ENCODE assay signal across 1 cellular context in the genomic region with DNA sequence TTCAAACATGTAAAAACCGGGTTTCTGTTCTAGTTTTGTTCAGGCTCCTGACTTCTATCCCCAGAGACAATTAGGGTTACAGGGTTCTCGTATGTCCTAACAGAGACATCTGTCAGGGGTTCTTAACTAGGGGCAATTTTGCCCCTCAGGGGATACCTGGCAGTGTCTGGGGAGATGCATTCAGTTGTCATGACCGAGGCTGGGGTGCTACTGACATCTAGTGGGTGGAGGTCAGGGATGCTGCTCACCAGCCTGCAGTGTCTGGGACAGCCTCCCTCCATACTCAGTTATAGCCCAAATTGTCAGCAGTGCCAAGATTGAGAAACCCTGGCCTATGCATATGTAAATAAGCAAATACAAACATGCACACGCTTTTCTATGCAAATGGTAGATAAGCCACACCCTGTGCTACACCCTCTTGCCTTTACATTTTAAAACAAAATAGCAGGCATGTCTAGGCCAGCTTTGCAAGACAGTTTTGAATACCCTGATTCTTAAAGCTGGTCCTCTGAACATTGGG.
TF ChIP-seq lines count a peak whose summit lies in the region.

No MANE protein-coding gene starts in this region.

TF ChIP-seq in HepG2, 621 proteins besides CTCF, POLR2A, EP300 and RAD21 (continued from another document and continues in another):
- TF ChIP-seq, protein P1, sequence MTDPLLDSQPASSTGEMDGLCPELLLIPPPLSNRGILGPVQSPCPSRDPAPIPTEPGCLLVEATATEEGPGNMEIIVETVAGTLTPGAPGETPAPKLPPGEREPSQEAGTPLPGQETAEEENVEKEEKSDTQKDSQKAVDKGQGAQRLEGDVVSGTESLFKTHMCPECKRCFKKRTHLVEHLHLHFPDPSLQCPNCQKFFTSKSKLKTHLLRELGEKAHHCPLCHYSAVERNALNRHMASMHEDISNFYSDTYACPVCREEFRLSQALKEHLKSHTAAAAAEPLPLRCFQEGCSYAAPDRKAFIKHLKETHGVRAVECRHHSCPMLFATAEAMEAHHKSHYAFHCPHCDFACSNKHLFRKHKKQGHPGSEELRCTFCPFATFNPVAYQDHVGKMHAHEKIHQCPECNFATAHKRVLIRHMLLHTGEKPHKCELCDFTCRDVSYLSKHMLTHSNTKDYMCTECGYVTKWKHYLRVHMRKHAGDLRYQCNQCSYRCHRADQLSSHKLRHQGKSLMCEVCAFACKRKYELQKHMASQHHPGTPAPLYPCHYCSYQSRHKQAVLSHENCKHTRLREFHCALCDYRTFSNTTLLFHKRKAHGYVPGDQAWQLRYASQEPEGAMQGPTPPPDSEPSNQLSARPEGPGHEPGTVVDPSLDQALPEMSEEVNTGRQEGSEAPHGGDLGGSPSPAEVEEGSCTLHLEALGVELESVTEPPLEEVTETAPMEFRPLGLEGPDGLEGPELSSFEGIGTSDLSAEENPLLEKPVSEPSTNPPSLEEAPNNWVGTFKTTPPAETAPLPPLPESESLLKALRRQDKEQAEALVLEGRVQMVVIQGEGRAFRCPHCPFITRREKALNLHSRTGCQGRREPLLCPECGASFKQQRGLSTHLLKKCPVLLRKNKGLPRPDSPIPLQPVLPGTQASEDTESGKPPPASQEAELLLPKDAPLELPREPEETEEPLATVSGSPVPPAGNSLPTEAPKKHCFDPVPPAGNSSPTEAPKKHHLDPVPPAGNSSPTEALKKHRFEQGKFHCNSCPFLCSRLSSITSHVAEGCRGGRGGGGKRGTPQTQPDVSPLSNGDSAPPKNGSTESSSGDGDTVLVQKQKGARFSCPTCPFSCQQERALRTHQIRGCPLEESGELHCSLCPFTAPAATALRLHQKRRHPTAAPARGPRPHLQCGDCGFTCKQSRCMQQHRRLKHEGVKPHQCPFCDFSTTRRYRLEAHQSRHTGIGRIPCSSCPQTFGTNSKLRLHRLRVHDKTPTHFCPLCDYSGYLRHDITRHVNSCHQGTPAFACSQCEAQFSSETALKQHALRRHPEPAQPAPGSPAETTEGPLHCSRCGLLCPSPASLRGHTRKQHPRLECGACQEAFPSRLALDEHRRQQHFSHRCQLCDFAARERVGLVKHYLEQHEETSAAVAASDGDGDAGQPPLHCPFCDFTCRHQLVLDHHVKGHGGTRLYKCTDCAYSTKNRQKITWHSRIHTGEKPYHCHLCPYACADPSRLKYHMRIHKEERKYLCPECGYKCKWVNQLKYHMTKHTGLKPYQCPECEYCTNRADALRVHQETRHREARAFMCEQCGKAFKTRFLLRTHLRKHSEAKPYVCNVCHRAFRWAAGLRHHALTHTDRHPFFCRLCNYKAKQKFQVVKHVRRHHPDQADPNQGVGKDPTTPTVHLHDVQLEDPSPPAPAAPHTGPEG (CRISPR knock-in tag; IDR thresholded peaks at IDR 0.05): no peak
- TF ChIP-seq, protein P2, sequence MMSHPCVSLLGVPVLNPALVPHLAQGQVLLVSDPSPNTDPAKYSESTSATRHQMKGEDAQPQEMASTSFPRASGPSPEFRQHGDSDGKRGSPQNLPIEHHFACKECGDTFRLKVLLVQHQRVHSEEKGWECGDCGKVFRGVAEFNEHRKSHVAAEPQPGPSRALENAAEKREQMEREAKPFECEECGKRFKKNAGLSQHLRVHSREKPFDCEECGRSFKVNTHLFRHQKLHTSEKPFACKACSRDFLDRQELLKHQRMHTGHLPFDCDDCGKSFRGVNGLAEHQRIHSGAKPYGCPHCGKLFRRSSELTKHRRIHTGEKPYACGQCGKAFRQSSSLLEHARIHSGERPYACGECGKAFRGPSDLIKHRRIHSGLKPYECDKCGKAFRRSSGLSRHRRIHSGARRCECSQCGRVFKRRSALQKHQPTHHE (CRISPR knock-in tag; IDR thresholded peaks at IDR 0.05; ENCODE audit: borderline replicate concordance): no peak
- TF ChIP-seq NCOA1 (CRISPR knock-in tag; IDR thresholded peaks at IDR 0.05) (no peak), ZNF737 (CRISPR knock-in tag; IDR thresholded peaks at IDR 0.05; ENCODE audit: borderline replicate concordance) (no peak), ZNF317 (CRISPR knock-in tag; IDR thresholded peaks at IDR 0.05) (no peak), ZBTB20 (CRISPR knock-in tag; IDR thresholded peaks at IDR 0.05; ENCODE audit: borderline replicate concordance, low read depth) (no peak), KDM2A (CRISPR knock-in tag; IDR thresholded peaks at IDR 0.05; ENCODE audit: borderline replicate concordance, low read depth) (no peak), GZF1 (CRISPR knock-in tag; IDR thresholded peaks at IDR 0.05) (no peak), ERF (CRISPR knock-in tag; IDR thresholded peaks at IDR 0.05) (0 out of 2 replicates have a peak, but pooled peaks have one; percentile 11), MAFG (CRISPR knock-in tag; IDR thresholded peaks at IDR 0.05) (no peak), SRSF4 (IDR thresholded peaks at IDR 0.05; ENCODE audit: low read depth, low read length, poor library complexity, severe bottlenecking) (no peak), ETV5 (CRISPR knock-in tag; IDR thresholded peaks at IDR 0.05; ENCODE audit: borderline replicate concordance) (no peak), ZNF343 (CRISPR knock-in tag; IDR thresholded peaks at IDR 0.05) (no peak), ZMYM3 (CRISPR knock-in tag; IDR thresholded peaks at IDR 0.05) (no peak), THAP11 (CRISPR knock-in tag; IDR thresholded peaks at IDR 0.05) (0 out of 2 replicates have a peak, but pooled peaks have one; percentile 37), STAG1 (CRISPR knock-in tag; IDR thresholded peaks at IDR 0.05) (peak; percentile 59), NAIF1 (CRISPR knock-in tag; IDR thresholded peaks at IDR 0.05; ENCODE audit: borderline replicate concordance) (no peak), ZNF501 (CRISPR knock-in tag; IDR thresholded peaks at IDR 0.05) (no peak), HOXA5 (CRISPR knock-in tag; IDR thresholded peaks at IDR 0.05) (no peak), ZNF382 (CRISPR knock-in tag; IDR thresholded peaks at IDR 0.05; ENCODE audit: borderline replicate concordance) (no peak), JUN (CRISPR knock-in tag; IDR thresholded peaks at IDR 0.05) (no peak), ZBTB7B (CRISPR knock-in tag; IDR thresholded peaks at IDR 0.05) (0 out of 2 replicates have a peak, but pooled peaks have one; percentile 23), GATA4 (IDR thresholded peaks at IDR 0.05; ENCODE audit: borderline replicate concordance, low read depth) (no peak), FOSL2 (CRISPR knock-in tag; IDR thresholded peaks at IDR 0.05) (no peak), ZNF570 (CRISPR knock-in tag; IDR thresholded peaks at IDR 0.05; ENCODE audit: borderline replicate concordance) (no peak), SOX13 (IDR thresholded peaks at IDR 0.05) (no peak), SOX13 (CRISPR knock-in tag; conservative IDR thresholded peaks at IDR 0.05 in 1 of 2, IDR thresholded peaks at IDR 0.05 in 1 of 2) (no peak), ATF7-NPFF (CRISPR knock-in tag; IDR thresholded peaks at IDR 0.05; ENCODE audit: low read depth) (no peak)
- TF ChIP-seq, protein P3, sequence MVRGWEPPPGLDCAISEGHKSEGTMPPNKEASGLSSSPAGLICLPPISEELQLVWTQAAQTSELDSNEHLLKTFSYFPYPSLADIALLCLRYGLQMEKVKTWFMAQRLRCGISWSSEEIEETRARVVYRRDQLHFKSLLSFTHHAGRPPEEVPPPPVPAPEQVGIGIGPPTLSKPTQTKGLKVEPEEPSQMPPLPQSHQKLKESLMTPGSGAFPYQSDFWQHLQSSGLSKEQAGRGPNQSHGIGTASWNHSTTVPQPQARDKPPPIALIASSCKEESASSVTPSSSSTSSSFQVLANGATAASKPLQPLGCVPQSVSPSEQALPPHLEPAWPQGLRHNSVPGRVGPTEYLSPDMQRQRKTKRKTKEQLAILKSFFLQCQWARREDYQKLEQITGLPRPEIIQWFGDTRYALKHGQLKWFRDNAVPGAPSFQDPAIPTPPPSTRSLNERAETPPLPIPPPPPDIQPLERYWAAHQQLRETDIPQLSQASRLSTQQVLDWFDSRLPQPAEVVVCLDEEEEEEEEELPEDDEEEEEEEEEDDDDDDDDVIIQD (CRISPR knock-in tag; IDR thresholded peaks at IDR 0.05; ENCODE audit: low read depth): 0 out of 2 replicates have a peak, but pooled peaks have one; percentile 69
- TF ChIP-seq, protein P4, sequence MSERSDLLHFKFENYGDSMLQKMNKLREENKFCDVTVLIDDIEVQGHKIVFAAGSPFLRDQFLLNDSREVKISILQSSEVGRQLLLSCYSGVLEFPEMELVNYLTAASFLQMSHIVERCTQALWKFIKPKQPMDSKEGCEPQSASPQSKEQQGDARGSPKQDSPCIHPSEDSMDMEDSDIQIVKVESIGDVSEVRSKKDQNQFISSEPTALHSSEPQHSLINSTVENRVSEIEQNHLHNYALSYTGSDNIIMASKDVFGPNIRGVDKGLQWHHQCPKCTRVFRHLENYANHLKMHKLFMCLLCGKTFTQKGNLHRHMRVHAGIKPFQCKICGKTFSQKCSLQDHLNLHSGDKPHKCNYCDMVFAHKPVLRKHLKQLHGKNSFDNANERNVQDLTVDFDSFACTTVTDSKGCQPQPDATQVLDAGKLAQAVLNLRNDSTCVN (CRISPR knock-in tag; IDR thresholded peaks at IDR 0.05; ENCODE audit: borderline replicate concordance): no peak
- TF ChIP-seq, protein P5, sequence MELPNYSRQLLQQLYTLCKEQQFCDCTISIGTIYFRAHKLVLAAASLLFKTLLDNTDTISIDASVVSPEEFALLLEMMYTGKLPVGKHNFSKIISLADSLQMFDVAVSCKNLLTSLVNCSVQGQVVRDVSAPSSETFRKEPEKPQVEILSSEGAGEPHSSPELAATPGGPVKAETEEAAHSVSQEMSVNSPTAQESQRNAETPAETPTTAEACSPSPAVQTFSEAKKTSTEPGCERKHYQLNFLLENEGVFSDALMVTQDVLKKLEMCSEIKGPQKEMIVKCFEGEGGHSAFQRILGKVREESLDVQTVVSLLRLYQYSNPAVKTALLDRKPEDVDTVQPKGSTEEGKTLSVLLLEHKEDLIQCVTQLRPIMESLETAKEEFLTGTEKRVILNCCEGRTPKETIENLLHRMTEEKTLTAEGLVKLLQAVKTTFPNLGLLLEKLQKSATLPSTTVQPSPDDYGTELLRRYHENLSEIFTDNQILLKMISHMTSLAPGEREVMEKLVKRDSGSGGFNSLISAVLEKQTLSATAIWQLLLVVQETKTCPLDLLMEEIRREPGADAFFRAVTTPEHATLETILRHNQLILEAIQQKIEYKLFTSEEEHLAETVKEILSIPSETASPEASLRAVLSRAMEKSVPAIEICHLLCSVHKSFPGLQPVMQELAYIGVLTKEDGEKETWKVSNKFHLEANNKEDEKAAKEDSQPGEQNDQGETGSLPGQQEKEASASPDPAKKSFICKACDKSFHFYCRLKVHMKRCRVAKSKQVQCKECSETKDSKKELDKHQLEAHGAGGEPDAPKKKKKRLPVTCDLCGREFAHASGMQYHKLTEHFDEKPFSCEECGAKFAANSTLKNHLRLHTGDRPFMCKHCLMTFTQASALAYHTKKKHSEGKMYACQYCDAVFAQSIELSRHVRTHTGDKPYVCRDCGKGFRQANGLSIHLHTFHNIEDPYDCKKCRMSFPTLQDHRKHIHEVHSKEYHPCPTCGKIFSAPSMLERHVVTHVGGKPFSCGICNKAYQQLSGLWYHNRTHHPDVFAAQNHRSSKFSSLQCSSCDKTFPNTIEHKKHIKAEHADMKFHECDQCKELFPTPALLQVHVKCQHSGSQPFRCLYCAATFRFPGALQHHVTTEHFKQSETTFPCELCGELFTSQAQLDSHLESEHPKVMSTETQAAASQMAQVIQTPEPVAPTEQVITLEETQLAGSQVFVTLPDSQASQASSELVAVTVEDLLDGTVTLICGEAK (IDR thresholded peaks at IDR 0.05): no peak
- TF ChIP-seq, protein P5 (CRISPR knock-in tag; IDR thresholded peaks at IDR 0.05): no peak
- TF ChIP-seq, protein P6, sequence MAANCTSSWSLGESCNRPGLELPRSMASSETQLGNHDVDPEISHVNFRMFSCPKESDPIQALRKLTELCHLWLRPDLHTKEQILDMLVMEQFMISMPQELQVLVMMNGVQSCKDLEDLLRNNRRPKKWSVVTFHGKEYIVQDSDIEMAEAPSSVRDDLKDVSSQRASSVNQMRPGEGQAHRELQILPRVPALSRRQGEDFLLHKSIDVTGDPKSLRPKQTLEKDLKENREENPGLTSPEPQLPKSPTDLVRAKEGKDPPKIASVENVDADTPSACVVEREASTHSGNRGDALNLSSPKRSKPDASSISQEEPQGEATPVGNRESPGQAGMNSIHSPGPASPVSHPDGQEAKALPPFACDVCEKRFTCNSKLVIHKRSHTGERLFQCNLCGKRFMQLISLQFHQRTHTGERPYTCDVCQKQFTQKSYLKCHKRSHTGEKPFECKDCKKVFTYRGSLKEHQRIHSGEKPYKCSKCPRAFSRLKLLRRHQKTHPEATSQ (CRISPR knock-in tag; IDR thresholded peaks at IDR 0.05; ENCODE audit: borderline replicate concordance): no peak
- TF ChIP-seq, protein P7, sequence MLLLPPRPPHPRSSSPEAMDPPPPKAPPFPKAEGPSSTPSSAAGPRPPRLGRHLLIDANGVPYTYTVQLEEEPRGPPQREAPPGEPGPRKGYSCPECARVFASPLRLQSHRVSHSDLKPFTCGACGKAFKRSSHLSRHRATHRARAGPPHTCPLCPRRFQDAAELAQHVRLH (CRISPR knock-in tag; IDR thresholded peaks at IDR 0.05; ENCODE audit: borderline replicate concordance, low read depth): no peak
- TF ChIP-seq, protein P8, sequence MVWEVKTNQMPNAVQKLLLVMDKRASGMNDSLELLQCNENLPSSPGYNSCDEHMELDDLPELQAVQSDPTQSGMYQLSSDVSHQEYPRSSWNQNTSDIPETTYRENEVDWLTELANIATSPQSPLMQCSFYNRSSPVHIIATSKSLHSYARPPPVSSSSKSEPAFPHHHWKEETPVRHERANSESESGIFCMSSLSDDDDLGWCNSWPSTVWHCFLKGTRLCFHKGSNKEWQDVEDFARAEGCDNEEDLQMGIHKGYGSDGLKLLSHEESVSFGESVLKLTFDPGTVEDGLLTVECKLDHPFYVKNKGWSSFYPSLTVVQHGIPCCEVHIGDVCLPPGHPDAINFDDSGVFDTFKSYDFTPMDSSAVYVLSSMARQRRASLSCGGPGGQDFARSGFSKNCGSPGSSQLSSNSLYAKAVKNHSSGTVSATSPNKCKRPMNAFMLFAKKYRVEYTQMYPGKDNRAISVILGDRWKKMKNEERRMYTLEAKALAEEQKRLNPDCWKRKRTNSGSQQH (CRISPR knock-in tag; IDR thresholded peaks at IDR 0.05; ENCODE audit: low read depth): no peak
